Comparison of ENCODE assay signal across 21 cellular contexts in genomic region chr17:56260421-56260820, GRCh38.
A peak's percentile ranks its signal among the peaks of the same experiment; 100 is the strongest.
DNase-seq lines count a peak whose midpoint lies in the region; ATAC-seq and TF ChIP-seq lines count a peak whose summit lies in the region.
"Had no signal": no experiment of that assay in that cellular context is flagged by ENCODE, and none has a peak within 500 bp of the region (broad histone marks: within the 10 kb centered on the region; RNA-seq: fewer than 3 reads in every experiment).

No MANE protein-coding gene starts in this region.

- no peaks in the 10 kb centered on the region for H3F3A ChIP-seq in SK-N-SH (replicated peaks; ENCODE audit: insufficient read depth)

- TF ChIP-seq RAD21 in SK-N-SH (IDR thresholded peaks at IDR 0.05; ENCODE audit: low read length): no peak

- peaks cover 11% of the 10 kb centered on the region; the same call in 1 of the 2 replicates for H3K27me3 ChIP-seq in SK-N-SH (ENCODE audit: insufficient read depth)

- CTCF ChIA-PET in SK-N-SH (lab: Yijun Ruan, JAX): interaction anchor here (0.6 kb wide), 1 partner anchor 102 kb away, joined by 4 read pairs; no protein-coding TSS in a partner anchor
- CTCF ChIA-PET in WTC11 (lab: Charles Lee): no interaction called here

- intact Hi-C loops in sciatic nerve (cut with DNase I): no loop called here

- H3K4me1 ChIP-seq in SK-N-SH (ENCODE audit: control insufficient read depth in 1 of 2, insufficient read depth in 2 of 2, low read depth in 1 of 2, low read length in 1 of 2): no peaks in the 10 kb centered on the region

- TF ChIP-seq CTCF in SK-N-SH (IDR thresholded peaks at IDR 0.05) (no peak), WTC11 (IDR thresholded peaks at IDR 0.05) (no peak), fibroblast of the aortic adventitia (IDR thresholded peaks at IDR 0.05; ENCODE audit: insufficient read depth, low read length) (no peak)

- no peak for TF ChIP-seq EP300 in SK-N-SH (IDR thresholded peaks at IDR 0.05; ENCODE audit: borderline replicate concordance in 1 of 2, low read depth in 1 of 2, low read length in 1 of 2)

- no peak overlapping the region for H2AFZ ChIP-seq in SK-N-SH (ENCODE audit: low read depth)

- no peak overlapping the region for H3K4me3 Mint-ChIP-seq in WTC11
- H3K4me3 Mint-ChIP-seq: CD4-positive, alpha-beta T cell; HFFc6 had no signal

- no peak for DNase-seq in SK-N-SH
- DNase-seq in WTC11 (ENCODE audit: low spot score): no peak
- DNase-seq in fibroblast of the aortic adventitia (ENCODE audit: low read depth): peak; percentile 7
- no peak for DNase-seq in sciatic nerve (ENCODE audit: low spot score)
- DNase-seq in DMS53 treated with DMSO at 0.1 percent for 48 hours (lab: John Stamatoyannopoulos, UW; ENCODE audit: unreplicated experiment): no peak
- no peak for DNase-seq in activated CD4-positive, alpha-beta T cell treated with anti-CD3 and anti-CD28 coated beads for 1 hour
- DNase-seq in NCI-H1694 treated with DMSO at 0.1 percent for 48 hours (lab: John Stamatoyannopoulos, UW): no peak
- DNase-seq: CD4-positive, alpha-beta T cell; DMS153; H7; HFFc6; NCI-H1417 treated with DMSO at 0.1 percent for 48 hours; NCI-H1930; NCI-H226; NCI-H524; NCI-H82; SIG-M5 had no signal

- H3K27ac Mint-ChIP-seq in WTC11: peak overlapping the region; percentile 59; the same call in 1 of the 2 replicates
- H3K27ac Mint-ChIP-seq: CD4-positive, alpha-beta T cell; HFFc6 had no signal

- no peaks in the 10 kb centered on the region for H3K9me3 ChIP-seq in SK-N-SH

- H3K36me3 Mint-ChIP-seq in WTC11: no peaks in the 10 kb centered on the region

- peaks cover 18% of the 10 kb centered on the region for H3K4me1 Mint-ChIP-seq in WTC11

- no peaks in the 10 kb centered on the region for H3K9me3 Mint-ChIP-seq in WTC11
- H3K9me3 Mint-ChIP-seq: CD4-positive, alpha-beta T cell; HFFc6 had no signal

- H3K79me2 ChIP-seq in SK-N-SH (ENCODE audit: insufficient read depth): no peaks in the 10 kb centered on the region

- no peaks in the 10 kb centered on the region for H3K27me3 Mint-ChIP-seq in WTC11 (ENCODE audit: low read depth)
- H3K27me3 Mint-ChIP-seq: CD4-positive, alpha-beta T cell had no signal

- no peaks in the 10 kb centered on the region for H4K20me1 ChIP-seq in SK-N-SH (ENCODE audit: insufficient read depth)

- no peak overlapping the region for H3K4me2 ChIP-seq in SK-N-SH
- H3K4me2 ChIP-seq: KMS-11 had no signal

- 11% methylated on average over 4 of the region's 4 CpGs for WGBS in SK-N-SH (ENCODE audit: low lambda C conversion rate)

- no peak for ATAC-seq in SK-N-SH treated with all-trans-retinoic acid at 6 μM for 48 hours
- ATAC-seq in WTC11: no peak
- ATAC-seq in sciatic nerve: no peak

- H3K36me3 ChIP-seq in SK-N-SH (replicated peaks in 1 of 2; ENCODE audit: control insufficient read depth in 1 of 2, insufficient read depth in 2 of 2, low read length in 1 of 2): no peaks in the 10 kb centered on the region

- H3K4me3 ChIP-seq in SK-N-SH (ENCODE audit: low read depth in 2 of 2, low read length in 1 of 2) (no peak overlapping the region), fibroblast of the aortic adventitia (ENCODE audit: low read depth, low read length) (no peak overlapping the region)

- H3K9ac ChIP-seq in SK-N-SH: no peak overlapping the region
- H3K9ac ChIP-seq: KMS-11 had no signal

- no peaks in the 10 kb centered on the region for H3K9me2 ChIP-seq in SK-N-SH

- POLR2A ChIA-PET in SK-N-SH (lab: Yijun Ruan, JAX): no interaction called here
- POLR2A ChIA-PET in WTC11 (lab: Charles Lee): no interaction called here

- no peak overlapping the region for H3K27ac ChIP-seq in SK-N-SH (ENCODE audit: low read depth in 2 of 2, low read length in 1 of 2)
- H3K27ac ChIP-seq: 22Rv1, KMS-11, RWPE1 had no signal

TF ChIP-seq in SK-N-SH, 30 proteins besides CTCF, POLR2A, EP300 and RAD21:
- peak; percentile 22; the same call in 1 of the 2 replicates for TF ChIP-seq TCF12 (IDR thresholded peaks at IDR 0.05)
- TF ChIP-seq MEF2A (IDR thresholded peaks at IDR 0.05; ENCODE audit: borderline replicate concordance, low read depth): no peak

TF ChIP-seq in SK-N-SH treated with all-trans-retinoic acid at 6 μM for 48 hours, 23 proteins besides CTCF, POLR2A, EP300 and RAD21:
- TF ChIP-seq ZNF565 (CRISPR knock-in tag; conservative IDR thresholded peaks at IDR 0.05; ENCODE audit: low read depth) (no peak), BACH2 (CRISPR knock-in tag; IDR thresholded peaks at IDR 0.05; ENCODE audit: borderline replicate concordance) (no peak), ISL1 (CRISPR knock-in tag; IDR thresholded peaks at IDR 0.05) (no peak)

TF ChIP-seq in WTC11, 78 proteins besides CTCF, POLR2A, EP300 and RAD21 (continues in another document):
- no peak for TF ChIP-seq IRF2 (CRISPR knock-in tag; IDR thresholded peaks at IDR 0.05; ENCODE audit: borderline replicate concordance, low read depth)
- TF ChIP-seq ATF3 (CRISPR knock-in tag; conservative IDR thresholded peaks at IDR 0.05): no peak
- no peak for TF ChIP-seq ZNF671 (CRISPR knock-in tag; IDR thresholded peaks at IDR 0.05)
- no peak for TF ChIP-seq CBFB (CRISPR knock-in tag; IDR thresholded peaks at IDR 0.05; ENCODE audit: low read depth)
- no peak for TF ChIP-seq ATF1 (CRISPR knock-in tag; IDR thresholded peaks at IDR 0.05)
- TF ChIP-seq RORB (CRISPR knock-in tag; IDR thresholded peaks at IDR 0.05): no peak
- no peak for TF ChIP-seq ZNF263 (CRISPR knock-in tag; IDR thresholded peaks at IDR 0.05; ENCODE audit: low read depth)
- no peak for TF ChIP-seq ZNF281 (CRISPR knock-in tag; IDR thresholded peaks at IDR 0.05)
- TF ChIP-seq USF1 (CRISPR knock-in tag; IDR thresholded peaks at IDR 0.05): no peak
- no peak for TF ChIP-seq NFYB (CRISPR knock-in tag; conservative IDR thresholded peaks at IDR 0.05; ENCODE audit: low read depth)
- no peak for TF ChIP-seq PREB (CRISPR knock-in tag; IDR thresholded peaks at IDR 0.05; ENCODE audit: borderline replicate concordance)
- TF ChIP-seq E2F4 (CRISPR knock-in tag; IDR thresholded peaks at IDR 0.05; ENCODE audit: borderline replicate concordance, low read depth): no peak
- no peak for TF ChIP-seq ZNF232 (CRISPR knock-in tag; IDR thresholded peaks at IDR 0.05)
- TF ChIP-seq IRF1 (CRISPR knock-in tag; IDR thresholded peaks at IDR 0.05): no peak
- no peak for TF ChIP-seq CREM (CRISPR knock-in tag; IDR thresholded peaks at IDR 0.05)
